ENCODE assay signal across 7 cellular contexts in genomic region chr12:66188584-66189475, GRCh38. TPM values are rescaled to one million over a fixed set of nuclear protein-coding genes. Genes with fewer than 3 reads are reported as not detected.
DNase-seq lines count a peak whose midpoint lies in the region; ATAC-seq and TF ChIP-seq lines count a peak whose summit lies in the region.

IRAK3 (plus strand) TSS chr12:66189214; CDS start chr12:66189300, 86 bp downstream.

- ATAC-seq in GM23338 = peak; percentile 96
- ATAC-seq in gastroesophageal sphincter = peak; percentile 95

- H3K79me2 ChIP-seq in GM23338 (replicated peaks; ENCODE audit: insufficient read depth) = no peaks in the 10 kb centered on the region

- H3K4me3 ChIP-seq in GM23338 = peak within 1 kb of the TSS; percentile 59
- H3K4me3 ChIP-seq in gastroesophageal sphincter = peak within 1 kb of the TSS; percentile 47 to 61
- H3K4me3 ChIP-seq in neutrophil (ENCODE audit: low read depth in 1 of 2, low read length in 1 of 2) = peak within 1 kb of the TSS; percentile 73 to 98

- H3K36me3 Mint-ChIP-seq in GM23338 (ENCODE audit: low read depth) = no peaks in the 10 kb centered on the region; the same call in 2 of the 3 replicates

- 0 out of 2 replicates have a peak, but pooled peaks cover 3% of the 10 kb centered on the region for H3K9me2 ChIP-seq in GM23338 (ENCODE audit: insufficient read depth)

- H3K27ac Mint-ChIP-seq in GM23338 = no peak within 1 kb of the TSS

- H3K4me2 ChIP-seq in GM23338 = peak within 1 kb of the TSS; percentile 74

- 51% methylated on average over 17 of the region's 78 CpGs; no CpG with 5 or more reads in 1 of the 2 donors for WGBS in gastroesophageal sphincter (ENCODE audit: low coverage in 1 of 2), 2 donors

- H3K4me1 ChIP-seq in GM23338 (ENCODE audit: insufficient read depth) (0 out of 2 replicates have a peak, but pooled peaks cover 7% of the 10 kb centered on the region), gastroesophageal sphincter (peaks cover 0 to 13% (median 5%) of the 10 kb centered on the region in 3 donors), neutrophil (ENCODE audit: control insufficient read depth in 1 of 2, insufficient read depth in 1 of 2, low read depth in 1 of 2, low read length in 1 of 2) (peaks cover 60 to 67% of the 10 kb centered on the region in 2 experiments)

- peaks cover 47% of the 10 kb centered on the region for H3K27me3 ChIP-seq in GM23338 (ENCODE audit: insufficient read depth)
- H3K27me3 ChIP-seq in gastroesophageal sphincter = peaks cover 52% of the 10 kb centered on the region
- H3K27me3 ChIP-seq in neutrophil = no peaks in the 10 kb centered on the region

- TF ChIP-seq EP300 in gastroesophageal sphincter (IDR thresholded peaks at IDR 0.05) = peak; percentile 57

- peak within 1 kb of the TSS; percentile 96 for H2AFZ ChIP-seq in GM23338

- H3K9me3 ChIP-seq in gastroesophageal sphincter (peaks cover 0 to 3% (median 0%) of the 10 kb centered on the region in 3 donors), neutrophil (no peaks in the 10 kb centered on the region)

- H3K4me1 Mint-ChIP-seq in GM23338 = no peaks in the 10 kb centered on the region

- H3K4me3 Mint-ChIP-seq in GM23338 = peak within 1 kb of the TSS; percentile 71

- peak; percentile 25 for TF ChIP-seq POLR2A in GM15510 (IDR thresholded peaks at IDR 0.05; ENCODE audit: borderline replicate concordance, extremely low read depth, insufficient read length)
- peak; percentile 90 for TF ChIP-seq POLR2A in gastroesophageal sphincter (IDR thresholded peaks at IDR 0.05)

- H3F3A ChIP-seq in GM23338 (replicated peaks; ENCODE audit: low read depth) = no peaks in the 10 kb centered on the region

- H3K27me3 Mint-ChIP-seq in GM23338 (ENCODE audit: insufficient read depth, low read depth, poor library complexity) = peaks cover 45% of the 10 kb centered on the region

- H3K36me3 ChIP-seq in GM23338 (ENCODE audit: insufficient read depth) (no peaks in the 10 kb centered on the region), gastroesophageal sphincter (no peaks in the 10 kb centered on the region), neutrophil (no peaks in the 10 kb centered on the region)

- H3K27ac ChIP-seq in GM23338 (ENCODE audit: low read depth) = no peak within 1 kb of the TSS
- peak within 1 kb of the TSS; percentile 65 to 89 (median 86) for H3K27ac ChIP-seq in gastroesophageal sphincter
- peak within 1 kb of the TSS; percentile 96 for H3K27ac ChIP-seq in neutrophil

- H4K20me1 ChIP-seq in GM23338 (replicated peaks; ENCODE audit: insufficient read depth) = no peaks in the 10 kb centered on the region

- no peak for TF ChIP-seq CTCF in GM23338 (conservative IDR thresholded peaks at IDR 0.05; ENCODE audit: low read depth in 2 of 2)
- TF ChIP-seq CTCF in gastroesophageal sphincter (IDR thresholded peaks at IDR 0.05) = no peak
- TF ChIP-seq CTCF in neutrophil (IDR thresholded peaks at IDR 0.05) = no peak

- DNase-seq in GM23338 (ENCODE audit: low spot score) (peak; percentile 69), NCI-H1092 (lab: John Stamatoyannopoulos, UW) (peak; percentile 37), HT-29 (ENCODE audit: low spot score) (no peak)
- peak; percentile 10 for DNase-seq in activated effector memory CD4-positive, alpha-beta T cell treated with Interleukin-2 at 50 U/mL for 16 hours

- H3K9me3 Mint-ChIP-seq in GM23338 = peaks cover 3% of the 10 kb centered on the region; the same call in 1 of the 3 replicates

TF ChIP-seq in GM23338, 12 proteins besides CTCF, POLR2A, EP300 and RAD21:
- TF ChIP-seq CREB1 (CRISPR knock-in tag; IDR thresholded peaks at IDR 0.05; ENCODE audit: low read depth) (0 out of 2 replicates have a peak, but pooled peaks have one; percentile 33), POLR2AphosphoS5 (IDR thresholded peaks at IDR 0.05; ENCODE audit: low read depth) (no peak), ZNF331 (CRISPR knock-in tag; IDR thresholded peaks at IDR 0.05; ENCODE audit: low read depth) (no peak), EZH2 (IDR thresholded peaks at IDR 0.05; ENCODE audit: low read depth, unreplicated experiment) (peak; percentile 69)

RNA-seq across cellular contexts. Expression of gene IRAK3, which starts in this region (rescaled TPM):
- total RNA-seq in GM23338 (2014; rRNA removed; shearing (Covaris generic)) = 1.6 and 1.8 TPM in 2 replicates
- 0.47 and 0.53 TPM in 2 replicates for polyA plus RNA-seq in GM23338 (2016; fragmentation: Nextera tagmentation; extraction: Ambion mirVana)
- total RNA-seq in gastroesophageal sphincter = 10 to 100 TPM in 3 of 4 donors, 1 to 10 TPM in 1; 7.8 to 18.7 (median 14.8) TPM
- not detected in 2 replicates for total RNA-seq in HT-29 (2014; rRNA removed; shearing (Covaris generic))
